In the genomic region with DNA sequence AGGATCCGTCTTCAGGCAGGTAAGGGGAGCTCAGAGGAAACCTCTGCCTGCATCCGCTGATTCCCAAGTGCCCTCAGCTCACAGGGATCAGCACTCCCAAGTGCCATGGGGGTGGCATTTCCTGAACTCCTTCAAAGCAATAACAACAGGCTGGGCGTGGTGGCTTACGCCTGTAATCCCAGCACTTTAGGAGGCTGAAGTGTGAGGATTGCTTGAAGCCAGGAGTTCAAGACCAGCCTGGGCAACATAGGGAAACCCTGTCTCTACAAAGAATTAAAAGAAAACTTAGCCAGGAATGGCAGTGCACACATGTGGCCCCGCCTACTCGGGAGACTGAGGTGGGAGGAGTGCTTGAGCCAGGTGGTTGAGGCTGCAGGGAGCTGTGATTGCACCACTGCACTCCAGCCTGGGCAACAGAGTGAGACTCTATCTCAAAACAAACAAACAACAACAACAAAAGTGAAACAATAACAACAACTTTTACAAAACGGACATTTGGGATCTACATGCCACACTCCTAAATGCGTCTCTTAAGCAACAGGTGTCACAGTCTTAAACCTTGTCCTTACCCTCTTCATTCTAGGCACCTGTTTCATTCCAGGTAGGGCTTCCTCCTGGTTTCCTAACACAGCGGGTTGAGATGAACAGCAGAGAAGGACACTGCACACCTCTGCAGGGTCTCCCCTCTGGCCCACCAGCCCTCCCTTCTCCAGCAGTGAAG, we compare ENCODE assay signal across 8 cellular contexts.
DNase-seq lines count a peak whose midpoint lies in the region; ATAC-seq and TF ChIP-seq lines count a peak whose summit lies in the region.

No MANE protein-coding gene starts in this region.

- intact Hi-C loops in activated B cell treated with CpG ODN at 0.5 μM for 24 hours (cut with micrococcal nuclease) = loop anchor here (5.0 to 10.0 kb wide), 2 partner anchors 446 to 1543 kb away; no protein-coding TSS in a partner anchor

- CTCF ChIA-PET in activated B cell treated with CpG ODN at 0.5 μM for 24 hours (lab: Charles Lee) = interaction anchor here (2.1 to 3.8 kb wide), 5 partner anchors 23 to 443 kb away, joined by 7 to 34 read pairs (median 31); no protein-coding TSS in a partner anchor

- peaks cover 7% of the 10 kb centered on the region for H3K9me3 Mint-ChIP-seq in activated T-cell treated with anti-CD3 and anti-CD28 coated beads, Interleukin-2, amount 50 U/mL, for 4 hours
- peaks cover 3% of the 10 kb centered on the region for H3K9me3 Mint-ChIP-seq in activated B cell treated with CpG ODN at 0.5 μM for 24 hours
- H3K9me3 Mint-ChIP-seq in type B pancreatic cell = no peaks in the 10 kb centered on the region

- H3K27ac Mint-ChIP-seq in activated B cell treated with CpG ODN at 0.5 μM for 24 hours (peak overlapping the region; percentile 99), type B pancreatic cell (peak overlapping the region; percentile 96)

- peaks cover 10% of the 10 kb centered on the region for H3K36me3 Mint-ChIP-seq in activated T-cell treated with anti-CD3 and anti-CD28 coated beads, Interleukin-2, amount 50 U/mL, for 4 hours (ENCODE audit: insufficient read depth)
- peaks cover 29% of the 10 kb centered on the region for H3K36me3 Mint-ChIP-seq in activated B cell treated with CpG ODN at 0.5 μM for 24 hours (ENCODE audit: low read depth)
- no peaks in the 10 kb centered on the region for H3K36me3 Mint-ChIP-seq in type B pancreatic cell

- TF ChIP-seq CTCF in activated B cell treated with CpG ODN at 0.5 μM for 24 hours (IDR thresholded peaks at IDR 0.05) (no peak), type B pancreatic cell (conservative IDR thresholded peaks at IDR 0.05) (no peak)

- ATAC-seq in activated T-cell treated with anti-CD3 and anti-CD28 coated beads, Interleukin-2, amount 50 U/mL, for 4 hours = no peak
- no peak for ATAC-seq in activated B cell treated with CpG ODN at 0.5 μM for 24 hours (ENCODE audit: low read depth)
- ATAC-seq in GM19035 (IDR thresholded peaks at IDR 0.05; ENCODE audit: unreplicated experiment) = no peak
- ATAC-seq in GM19351 (IDR thresholded peaks at IDR 0.05; ENCODE audit: unreplicated experiment) = no peak

- DNase-seq in activated T-cell treated with anti-CD3 and anti-CD28 coated beads, Interleukin-2, amount 50 U/mL, for 4 hours = no peak
- DNase-seq in activated T-cell treated with anti-CD3 and anti-CD28 coated beads for 4 hours = no peak
- DNase-seq in activated B cell treated with CpG ODN at 0.5 μM for 24 hours = no peak
- no peak for DNase-seq in type B pancreatic cell (ENCODE audit: extremely low spot score, unreplicated experiment)
- DNase-seq in occipital lobe (lab: John Stamatoyannopoulos, UW) = no peak

- no peaks in the 10 kb centered on the region for H3K27me3 Mint-ChIP-seq in activated T-cell treated with anti-CD3 and anti-CD28 coated beads, Interleukin-2, amount 50 U/mL, for 4 hours (ENCODE audit: low read depth)
- H3K27me3 Mint-ChIP-seq in activated B cell treated with CpG ODN at 0.5 μM for 24 hours (no peaks in the 10 kb centered on the region), type B pancreatic cell (peaks cover 5% of the 10 kb centered on the region)

- H3K27me3 ChIP-seq in layer of hippocampus (ENCODE audit: control insufficient read depth, insufficient read depth, low read length) = no peaks in the 10 kb centered on the region

- POLR2A ChIA-PET in activated B cell treated with CpG ODN at 0.5 μM for 24 hours (lab: Charles Lee) = interaction anchor here (2.4 kb wide), 3 partner anchors 73 to 415 kb away, joined by 15 to 22 read pairs (median 21); partner anchors contain the start of genes INSIG1 and PAXIP1

- peak overlapping the region; percentile 96 for H3K4me3 Mint-ChIP-seq in activated T-cell treated with anti-CD3 and anti-CD28 coated beads, Interleukin-2, amount 50 U/mL, for 4 hours
- H3K4me3 Mint-ChIP-seq in activated B cell treated with CpG ODN at 0.5 μM for 24 hours (peak overlapping the region; percentile 96), type B pancreatic cell (peak overlapping the region; percentile 86)

- peak overlapping the region; percentile 56 for H3K27ac ChIP-seq in layer of hippocampus (ENCODE audit: low read depth, low read length)

- peaks cover 37% of the 10 kb centered on the region for H3K4me1 Mint-ChIP-seq in activated T-cell treated with anti-CD3 and anti-CD28 coated beads, Interleukin-2, amount 50 U/mL, for 4 hours (ENCODE audit: low read depth)
- peaks cover 28% of the 10 kb centered on the region for H3K4me1 Mint-ChIP-seq in activated B cell treated with CpG ODN at 0.5 μM for 24 hours
- H3K4me1 Mint-ChIP-seq in type B pancreatic cell (ENCODE audit: unreplicated experiment) = no peaks in the 10 kb centered on the region
